Comparison of ENCODE assay signal across 10 cellular contexts in genomic region chr9:131610231-131610761, GRCh38.
DNase-seq lines count a peak whose midpoint lies in the region; ATAC-seq and TF ChIP-seq lines count a peak whose summit lies in the region.
"Had no signal": no experiment of that assay in that cellular context is flagged by ENCODE, and none has a peak within 500 bp of the region (broad histone marks: within the 10 kb centered on the region; RNA-seq: fewer than 3 reads in every experiment).

No MANE protein-coding gene starts in this region.

- 59% methylated on average over 7 of the region's 7 CpGs for WGBS in smooth muscle cell (ENCODE audit: low lambda C conversion rate)

- H3K27ac ChIP-seq in angular gyrus (ENCODE audit: low read depth, low read length) (peak overlapping the region; percentile 7), left ventricle myocardium inferior (replicated peaks) (peak overlapping the region; percentile 89), smooth muscle cell (ENCODE audit: low read depth) (peak overlapping the region; percentile 90), Karpas-422 (ENCODE audit: low read length) (no peak overlapping the region)

- H3F3A ChIP-seq in smooth muscle cell (ENCODE audit: low read depth) = peaks cover 18% of the 10 kb centered on the region

- H3K4me2 ChIP-seq in smooth muscle cell (peak overlapping the region; percentile 84), Karpas-422 (ENCODE audit: low read depth, low read length, poor library complexity, severe bottlenecking) (no peak overlapping the region)

- peak; percentile 14 for DNase-seq in EL
- no peak for DNase-seq in left ventricle myocardium inferior
- no peak for DNase-seq in smooth muscle cell (lab: John Stamatoyannopoulos, UW; ENCODE audit: unreplicated experiment)
- no peak for DNase-seq in Karpas-422
- DNase-seq in activated CD4-positive, alpha-beta T cell treated with anti-CD3 and anti-CD28 coated beads, Interleukin-2, amount 50 U/mL, for 1 hour = no peak
- DNase-seq: activated gamma-delta T cell treated with Interleukin-2 at 50 U/mL for 16 hours, T-helper 1 cell had no signal

- H3K9ac ChIP-seq in smooth muscle cell (ENCODE audit: low read depth) (peak overlapping the region; percentile 51), Karpas-422 (ENCODE audit: low read length) (no peak overlapping the region)

- H2AFZ ChIP-seq in smooth muscle cell (ENCODE audit: low read depth) (no peak overlapping the region), Karpas-422 (ENCODE audit: low read length) (no peak overlapping the region)

- TF ChIP-seq CTCF in left ventricle myocardium inferior (IDR thresholded peaks at IDR 0.05; ENCODE audit: borderline replicate concordance) (no peak), smooth muscle cell (IDR thresholded peaks at IDR 0.05; ENCODE audit: borderline replicate concordance, insufficient read depth, poor library complexity, severe bottlenecking) (no peak)

- intact Hi-C loops in left ventricle myocardium inferior (cut with micrococcal nuclease) = no loop called here

- H3K9me2 ChIP-seq in Karpas-422 (replicated peaks; ENCODE audit: insufficient read depth, low read length) = no peaks in the 10 kb centered on the region

- H3K79me2 ChIP-seq in smooth muscle cell (ENCODE audit: low read depth) = no peaks in the 10 kb centered on the region
- H3K79me2 ChIP-seq in Karpas-422 (ENCODE audit: low read length) = no peaks in the 10 kb centered on the region

- H3K36me3 ChIP-seq in left ventricle myocardium inferior = peaks cover 50% of the 10 kb centered on the region
- H3K36me3 ChIP-seq in smooth muscle cell (ENCODE audit: low read depth) = no peaks in the 10 kb centered on the region
- H3K36me3 ChIP-seq in Karpas-422 (ENCODE audit: insufficient read depth, low read length) = no peaks in the 10 kb centered on the region

- H4K20me1 ChIP-seq in smooth muscle cell (ENCODE audit: low read depth) = peaks cover 15% of the 10 kb centered on the region
- H4K20me1 ChIP-seq in Karpas-422 (ENCODE audit: insufficient read depth, low read depth, low read length) = no peaks in the 10 kb centered on the region

- peak overlapping the region; percentile 45 for H3K4me3 ChIP-seq in left ventricle myocardium inferior
- H3K4me3 ChIP-seq in smooth muscle cell = no peak overlapping the region
- H3K4me3 ChIP-seq in Karpas-422 (ENCODE audit: low read length) = no peak overlapping the region

- H3K27me3 ChIP-seq in left ventricle myocardium inferior (ENCODE audit: low read depth) (no peaks in the 10 kb centered on the region), smooth muscle cell (ENCODE audit: low read depth) (no peaks in the 10 kb centered on the region), Karpas-422 (ENCODE audit: low read length) (no peaks in the 10 kb centered on the region)

- H3K4me1 ChIP-seq in left ventricle myocardium inferior = peaks cover 98% of the 10 kb centered on the region
- peaks cover 20% of the 10 kb centered on the region for H3K4me1 ChIP-seq in smooth muscle cell (ENCODE audit: low read depth)
- no peaks in the 10 kb centered on the region for H3K4me1 ChIP-seq in Karpas-422 (ENCODE audit: low read length)

- H3K9me3 ChIP-seq in left ventricle myocardium inferior (replicated peaks) (no peaks in the 10 kb centered on the region), smooth muscle cell (replicated peaks; ENCODE audit: low read depth) (no peaks in the 10 kb centered on the region), Karpas-422 (ENCODE audit: low read length) (no peaks in the 10 kb centered on the region)

- ATAC-seq in GM18502 (IDR thresholded peaks at IDR 0.05; ENCODE audit: poor library complexity, unreplicated experiment) = no peak
- no peak for ATAC-seq in HG02840 (IDR thresholded peaks at IDR 0.05; ENCODE audit: low FRiP score, unreplicated experiment)
